In genomic region chr11:97995874-97996273, GRCh38 we compare ENCODE assay signal across 2 cellular contexts.
TF ChIP-seq lines count a peak whose summit lies in the region.

No MANE protein-coding gene starts in this region.

TF ChIP-seq in SK-N-SH, 30 proteins besides CTCF, POLR2A, EP300 and RAD21 (continued from another document):
- TF ChIP-seq REST (IDR thresholded peaks at IDR 0.05; ENCODE audit: low read depth, low read length) (no peak), USF1 (IDR thresholded peaks at IDR 0.05; ENCODE audit: borderline replicate concordance, low read depth) (no peak), SMC3 (IDR thresholded peaks at IDR 0.05; ENCODE audit: low read depth, low read length) (no peak), FOXM1 (IDR thresholded peaks at IDR 0.05; ENCODE audit: low read depth) (no peak), PBX3 (IDR thresholded peaks at IDR 0.05) (no peak), CHD2 (IDR thresholded peaks at IDR 0.05; ENCODE audit: low read length, partially characterized antibody) (no peak), MAX (IDR thresholded peaks at IDR 0.05; ENCODE audit: low read depth) (no peak), TCF12 (IDR thresholded peaks at IDR 0.05) (no peak), FOSL2 (IDR thresholded peaks at IDR 0.05; ENCODE audit: borderline replicate concordance, low read depth) (no peak)

TF ChIP-seq in SK-N-SH treated with all-trans-retinoic acid at 6 μM for 48 hours, 23 proteins besides CTCF, POLR2A, EP300 and RAD21 (continued from another document):
- TF ChIP-seq TSHZ2 (CRISPR knock-in tag; IDR thresholded peaks at IDR 0.05): no peak
- TF ChIP-seq CREB5 (CRISPR knock-in tag; IDR thresholded peaks at IDR 0.05; ENCODE audit: low read depth): no peak
- no peak for TF ChIP-seq POU6F1 (CRISPR knock-in tag; IDR thresholded peaks at IDR 0.05; ENCODE audit: borderline replicate concordance, low read depth)
- TF ChIP-seq ZNF565 (CRISPR knock-in tag; conservative IDR thresholded peaks at IDR 0.05; ENCODE audit: low read depth): no peak
- no peak for TF ChIP-seq ZC3H10 (CRISPR knock-in tag; IDR thresholded peaks at IDR 0.05)
- no peak for TF ChIP-seq ZNF70 (CRISPR knock-in tag; IDR thresholded peaks at IDR 0.05)
- no peak for TF ChIP-seq BACH2 (CRISPR knock-in tag; IDR thresholded peaks at IDR 0.05; ENCODE audit: borderline replicate concordance)
TF ChIP-seq in SK-N-SH treated with all-trans-retinoic acid at 6 μM for 48 hours: peak in this region for 0.
